In the genomic region with DNA sequence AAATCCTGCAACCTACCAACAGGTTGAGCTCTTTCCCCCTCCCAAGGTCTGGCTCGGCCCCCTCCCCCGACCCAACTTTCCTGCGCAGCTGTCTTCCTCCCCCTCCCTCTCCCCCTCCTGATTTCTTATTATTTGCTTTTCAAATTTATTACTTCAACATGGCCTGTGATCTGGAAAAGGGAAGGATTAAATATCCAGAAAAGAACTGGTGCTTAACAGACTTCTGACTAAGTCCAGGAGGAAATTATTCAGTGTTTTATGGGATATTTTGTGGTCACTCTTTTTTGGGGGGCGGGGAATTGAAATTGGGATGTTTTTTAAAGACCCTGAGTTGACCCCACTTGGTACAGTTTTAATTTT, we compare ENCODE assay signal across 8 cellular contexts. TPM values are rescaled to one million over a fixed set of nuclear protein-coding genes. Genes with fewer than 3 reads are reported as not detected.
DNase-seq lines count a peak whose midpoint lies in the region; ATAC-seq and TF ChIP-seq lines count a peak whose summit lies in the region.

No MANE protein-coding gene starts in this region.

- no peaks in the 10 kb centered on the region for H3K9me3 ChIP-seq in iPS-18c (ENCODE audit: control insufficient read depth, insufficient read depth, low read length)
- no peaks in the 10 kb centered on the region for H3K9me3 ChIP-seq in stomach

- H3K4me3 Mint-ChIP-seq in activated CD4-positive, alpha-beta T cell treated with anti-CD3 and anti-CD28 coated beads for 36 hours: peak overlapping the region; percentile 94
- peak overlapping the region; percentile 86 for H3K4me3 Mint-ChIP-seq in activated CD8-positive, alpha-beta T cell treated with anti-CD3 and anti-CD28 coated beads for 36 hours

- H3K9me3 Mint-ChIP-seq in activated CD4-positive, alpha-beta T cell treated with anti-CD3 and anti-CD28 coated beads for 36 hours (ENCODE audit: low read depth): peaks cover 2% of the 10 kb centered on the region
- H3K9me3 Mint-ChIP-seq in activated CD8-positive, alpha-beta T cell treated with anti-CD3 and anti-CD28 coated beads for 36 hours: no peaks in the 10 kb centered on the region

- no peaks in the 10 kb centered on the region for H3K36me3 ChIP-seq in stomach

- H3K27me3 ChIP-seq in stomach: no peaks in the 10 kb centered on the region

- H3K27ac Mint-ChIP-seq in activated CD4-positive, alpha-beta T cell treated with anti-CD3 and anti-CD28 coated beads for 36 hours: peak overlapping the region; percentile 97
- peak overlapping the region; percentile 97 for H3K27ac Mint-ChIP-seq in activated CD8-positive, alpha-beta T cell treated with anti-CD3 and anti-CD28 coated beads for 36 hours

- DNase-seq in activated CD4-positive, alpha-beta T cell treated with anti-CD3 and anti-CD28 coated beads for 36 hours: no peak
- no peak for DNase-seq in activated CD4-positive, alpha-beta T cell treated with anti-CD3 and anti-CD28 coated beads for 4 hours
- no peak for DNase-seq in activated CD8-positive, alpha-beta T cell treated with anti-CD3 and anti-CD28 coated beads for 36 hours
- DNase-seq in stomach (no peak), epidermal melanocyte (ENCODE audit: insufficient read length, low spot score) (no peak), OCI-M1 (lab: John Stamatoyannopoulos, UW) (no peak), GOT3 (lab: John Stamatoyannopoulos, UW) (no peak)

- H3K27me3 Mint-ChIP-seq in activated CD4-positive, alpha-beta T cell treated with anti-CD3 and anti-CD28 coated beads for 36 hours: no peaks in the 10 kb centered on the region
- H3K27me3 Mint-ChIP-seq in activated CD8-positive, alpha-beta T cell treated with anti-CD3 and anti-CD28 coated beads for 36 hours: no peaks in the 10 kb centered on the region

- H3K4me1 ChIP-seq in stomach: peaks cover 21 to 51% (median 35%) of the 10 kb centered on the region in 4 donors

- peak overlapping the region; percentile 79; the same call in 1 of the 2 replicates for H3K4me3 ChIP-seq in iPS-18c (ENCODE audit: insufficient read depth, low read depth, low read length)
- peak overlapping the region; percentile 61 to 82 (median 71) for H3K4me3 ChIP-seq in stomach

- TF ChIP-seq CTCF in activated CD8-positive, alpha-beta T cell treated with anti-CD3 and anti-CD28 coated beads for 36 hours (IDR thresholded peaks at IDR 0.05): no peak
- no peak for TF ChIP-seq CTCF in stomach (IDR thresholded peaks at IDR 0.05)

- H3K4me1 Mint-ChIP-seq in activated CD4-positive, alpha-beta T cell treated with anti-CD3 and anti-CD28 coated beads for 36 hours: peaks cover 38% of the 10 kb centered on the region
- H3K4me1 Mint-ChIP-seq in activated CD8-positive, alpha-beta T cell treated with anti-CD3 and anti-CD28 coated beads for 36 hours (ENCODE audit: low read depth): peaks cover 35% of the 10 kb centered on the region

- ATAC-seq in activated CD4-positive, alpha-beta T cell treated with anti-CD3 and anti-CD28 coated beads for 36 hours: no peak
- ATAC-seq in activated CD8-positive, alpha-beta T cell treated with anti-CD3 and anti-CD28 coated beads for 36 hours: no peak

- H3K36me3 Mint-ChIP-seq in activated CD4-positive, alpha-beta T cell treated with anti-CD3 and anti-CD28 coated beads for 36 hours (ENCODE audit: low read depth): peaks cover 41% of the 10 kb centered on the region
- peaks cover 32% of the 10 kb centered on the region for H3K36me3 Mint-ChIP-seq in activated CD8-positive, alpha-beta T cell treated with anti-CD3 and anti-CD28 coated beads for 36 hours (ENCODE audit: low read depth)

- CTCF ChIA-PET in activated CD4-positive, alpha-beta T cell treated with anti-CD3 and anti-CD28 coated beads for 36 hours (lab: Charles Lee): interaction anchor here (0.6 to 3.4 kb wide), 11 partner anchors 9 to 341 kb away, joined by 3 to 15 read pairs (median 4); no protein-coding TSS in a partner anchor
- CTCF ChIA-PET in activated CD8-positive, alpha-beta T cell treated with anti-CD3 and anti-CD28 coated beads for 36 hours (lab: Charles Lee): interaction anchor here (0.7 to 11.0 kb wide), 10 partner anchors 20 to 344 kb away, joined by 3 to 98 read pairs (median 4); no protein-coding TSS in a partner anchor

- no peak for TF ChIP-seq EP300 in stomach (IDR thresholded peaks at IDR 0.05)

- TF ChIP-seq POLR2A in stomach (IDR thresholded peaks at IDR 0.05): no peak

- peak overlapping the region; percentile 93 to 99 (median 98) for H3K27ac ChIP-seq in stomach

- intact Hi-C loops in activated CD4-positive, alpha-beta T cell treated with anti-CD3 and anti-CD28 coated beads for 36 hours (cut with DNase I, micrococcal nuclease): loop anchor here (1.0 to 5.0 kb wide), 17 partner anchors 15 to 1997 kb away; a partner anchor contains a TSS
- intact Hi-C loops in activated CD8-positive, alpha-beta T cell treated with anti-CD3 and anti-CD28 coated beads for 36 hours (cut with micrococcal nuclease): loop anchor here (1.0 to 5.0 kb wide), 4 partner anchors 39 to 338 kb away; no protein-coding TSS in a partner anchor
- intact Hi-C loops in stomach (cut with DNase I; ENCODE audit: low total_unique reads): loop anchor here (10.0 kb wide), 1 partner anchor 341 kb away; no protein-coding TSS in a partner anchor

- POLR2A ChIA-PET in activated CD4-positive, alpha-beta T cell treated with anti-CD3 and anti-CD28 coated beads for 36 hours (lab: Charles Lee): interaction anchor here (0.7 to 6.5 kb wide), 10 partner anchors 15 to 284 kb away, joined by 3 to 74 read pairs (median 4); no protein-coding TSS in a partner anchor
- POLR2A ChIA-PET in activated CD8-positive, alpha-beta T cell treated with anti-CD3 and anti-CD28 coated beads for 36 hours (lab: Charles Lee): interaction anchor here (0.8 to 8.8 kb wide), 14 partner anchors 11 to 279 kb away, joined by 3 to 137 read pairs (median 12); no protein-coding TSS in a partner anchor

- WGBS in stomach, 5 donors: 7 to 9% (median 7%) methylated on average over 4 of the region's 4 CpGs

RNA-seq across cellular contexts. Expression of a gene that starts 2.5 kb away (rescaled TPM):
- 100 to 1,000 TPM in 1 of 2 experiments, 10 to 100 TPM in 1; 73.8 to 106 TPM for total RNA-seq in activated CD4-positive, alpha-beta T cell treated with anti-CD3 and anti-CD28 coated beads for 36 hours
- 10 to 100 TPM; 26.7 to 28.3 TPM for total RNA-seq in activated CD8-positive, alpha-beta T cell treated with anti-CD3 and anti-CD28 coated beads for 36 hours
- total RNA-seq in stomach: 10 to 100 TPM in 4 of 5 donors, 1 to 10 TPM in 1; 8.7 to 64.2 (median 21.9) TPM
- polyA plus RNA-seq in stomach: 1 to 10 TPM; 5.4 to 8.2 (median 5.9) TPM
